9 cellular contexts compared by ENCODE assay signal in the genomic region with DNA sequence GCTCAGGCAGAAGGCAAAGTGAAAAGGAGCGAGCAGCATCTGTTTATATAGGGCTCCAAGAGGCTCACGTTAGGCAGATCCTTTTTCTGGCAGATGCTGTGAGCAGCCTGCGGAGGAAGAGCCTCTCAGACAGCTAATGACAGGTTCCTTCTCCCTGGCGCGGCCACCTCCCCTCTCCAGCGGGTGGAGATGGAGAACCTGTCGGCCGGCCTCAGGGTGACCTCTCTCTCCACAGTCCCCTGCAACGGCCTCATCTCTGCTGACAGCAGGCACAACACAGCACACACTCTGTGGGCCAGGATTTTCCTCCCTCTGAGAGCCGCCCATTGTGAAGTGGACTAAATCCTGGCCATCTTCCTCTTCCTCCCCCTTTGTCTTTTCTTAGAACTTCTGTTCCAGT.
DNase-seq lines count a peak whose midpoint lies in the region; ATAC-seq and TF ChIP-seq lines count a peak whose summit lies in the region.
"Had no signal": no experiment of that assay in that cellular context is flagged by ENCODE, and none has a peak within 500 bp of the region (broad histone marks: within the 10 kb centered on the region; RNA-seq: fewer than 3 reads in every experiment).

No MANE protein-coding gene starts in this region.

- CTCF ChIA-PET in activated B cell treated with CpG ODN at 0.5 μM for 24 hours (lab: Charles Lee) = no interaction called here
- CTCF ChIA-PET in activated CD4-positive, alpha-beta memory T cell treated with anti-CD3 and anti-CD28 coated beads, Interleukin-2, amount 10 ng/mL, durations not matched to agents 7 days and 5 days (lab: Charles Lee) = interaction anchor here (0.7 to 1.1 kb wide), 3 partner anchors 8 to 12 kb away, joined by 3 to 7 read pairs (median 4); no protein-coding TSS in a partner anchor

- TF ChIP-seq CTCF in activated B cell treated with CpG ODN at 0.5 μM for 24 hours (IDR thresholded peaks at IDR 0.05) = no peak
- TF ChIP-seq CTCF in type B pancreatic cell (conservative IDR thresholded peaks at IDR 0.05) = no peak

- ATAC-seq in activated B cell treated with CpG ODN at 0.5 μM for 24 hours (ENCODE audit: low read depth) (no peak), GM21367 (IDR thresholded peaks at IDR 0.05; ENCODE audit: unreplicated experiment) (no peak)

- intact Hi-C loops in activated B cell treated with CpG ODN at 0.5 μM for 24 hours (cut with micrococcal nuclease) = no loop called here

- H3K4me3 Mint-ChIP-seq in activated B cell treated with CpG ODN at 0.5 μM for 24 hours (no peak overlapping the region), type B pancreatic cell (peak overlapping the region; percentile 69)
- no peak overlapping the region for H3K4me3 Mint-ChIP-seq in activated CD4-positive, alpha-beta memory T cell treated with anti-CD3 and anti-CD28 coated beads, Interleukin-2, amount 10 ng/mL, durations not matched to agents 7 days and 5 days

- H3K27me3 Mint-ChIP-seq in activated B cell treated with CpG ODN at 0.5 μM for 24 hours (no peaks in the 10 kb centered on the region), type B pancreatic cell (peaks cover 9% of the 10 kb centered on the region)
- peaks cover 2% of the 10 kb centered on the region for H3K27me3 Mint-ChIP-seq in activated CD4-positive, alpha-beta memory T cell treated with anti-CD3 and anti-CD28 coated beads, Interleukin-2, amount 10 ng/mL, durations not matched to agents 7 days and 5 days

- POLR2A ChIA-PET in activated B cell treated with CpG ODN at 0.5 μM for 24 hours (lab: Charles Lee) = interaction anchor here (0.6 kb wide), 1 partner anchor 41 kb away, joined by 4 read pairs; no protein-coding TSS in a partner anchor
- POLR2A ChIA-PET in activated CD4-positive, alpha-beta memory T cell treated with anti-CD3 and anti-CD28 coated beads, Interleukin-2, amount 10 ng/mL, durations not matched to agents 7 days and 5 days (lab: Charles Lee) = no interaction called here

- no peaks in the 10 kb centered on the region for H3K9me3 Mint-ChIP-seq in activated B cell treated with CpG ODN at 0.5 μM for 24 hours
- H3K9me3 Mint-ChIP-seq in type B pancreatic cell = no peaks in the 10 kb centered on the region
- no peaks in the 10 kb centered on the region for H3K9me3 Mint-ChIP-seq in activated CD4-positive, alpha-beta memory T cell treated with anti-CD3 and anti-CD28 coated beads, Interleukin-2, amount 10 ng/mL, durations not matched to agents 7 days and 5 days

- H3K4me1 Mint-ChIP-seq in activated B cell treated with CpG ODN at 0.5 μM for 24 hours = peaks cover 72% of the 10 kb centered on the region
- H3K4me1 Mint-ChIP-seq in type B pancreatic cell (ENCODE audit: unreplicated experiment) = peaks cover 48% of the 10 kb centered on the region
- peaks cover 2% of the 10 kb centered on the region for H3K4me1 Mint-ChIP-seq in activated CD4-positive, alpha-beta memory T cell treated with anti-CD3 and anti-CD28 coated beads, Interleukin-2, amount 10 ng/mL, durations not matched to agents 7 days and 5 days

- no peaks in the 10 kb centered on the region for H3K36me3 Mint-ChIP-seq in activated B cell treated with CpG ODN at 0.5 μM for 24 hours (ENCODE audit: low read depth)
- no peaks in the 10 kb centered on the region for H3K36me3 Mint-ChIP-seq in type B pancreatic cell
- no peaks in the 10 kb centered on the region for H3K36me3 Mint-ChIP-seq in activated CD4-positive, alpha-beta memory T cell treated with anti-CD3 and anti-CD28 coated beads, Interleukin-2, amount 10 ng/mL, durations not matched to agents 7 days and 5 days (ENCODE audit: low read depth)

- H3K27ac Mint-ChIP-seq in activated B cell treated with CpG ODN at 0.5 μM for 24 hours = peak overlapping the region; percentile 37
- peak overlapping the region; percentile 36 for H3K27ac Mint-ChIP-seq in type B pancreatic cell
- no peak overlapping the region for H3K27ac Mint-ChIP-seq in activated CD4-positive, alpha-beta memory T cell treated with anti-CD3 and anti-CD28 coated beads, Interleukin-2, amount 10 ng/mL, durations not matched to agents 7 days and 5 days

- DNase-seq in DMS53 (lab: John Stamatoyannopoulos, UW) (peak; percentile 18), DMS53 treated with DMSO at 0.1 percent for 48 hours (lab: John Stamatoyannopoulos, UW; ENCODE audit: unreplicated experiment) (no peak), activated B cell treated with CpG ODN at 0.5 μM for 24 hours (no peak), left kidney (ENCODE audit: low read depth, low spot score) (peak; percentile 89), type B pancreatic cell (ENCODE audit: extremely low spot score, unreplicated experiment) (no peak)
- DNase-seq in activated CD4-positive, alpha-beta T cell treated with anti-CD3 and anti-CD28 coated beads, Interleukin-2, amount 50 U/mL, for 1 hour = no peak
- DNase-seq in activated CD4-positive, alpha-beta memory T cell treated with anti-CD3 and anti-CD28 coated beads, Interleukin-2, amount 10 ng/mL, durations not matched to agents 7 days and 5 days = no peak
- DNase-seq: T-helper 2 cell had no signal

Comparison
In these comparisons a context has a peak if more than half of its experiments do, and no peak if none do; other contexts are left out.
1. DNase-seq: peak in DMS53 (single experiment) and left kidney (single experiment); none in DMS53 treated with DMSO at 0.1 percent for 48 hours (single experiment), activated B cell treated with CpG ODN at 0.5 μM for 24 hours (single experiment), type B pancreatic cell (single experiment), activated CD4-positive, alpha-beta T cell treated with anti-CD3 and anti-CD28 coated beads, Interleukin-2, amount 50 U/mL, for 1 hour (single experiment) and activated CD4-positive, alpha-beta memory T cell treated with anti-CD3 and anti-CD28 coated beads, Interleukin-2, amount 10 ng/mL, durations not matched to agents 7 days and 5 days (single experiment).